In genomic region chr19:23996549-23996948, GRCh38 we compare ENCODE assay signal across 10 cellular contexts.
DNase-seq lines count a peak whose midpoint lies in the region; ATAC-seq and TF ChIP-seq lines count a peak whose summit lies in the region.
"Had no signal": no experiment of that assay in that cellular context is flagged by ENCODE, and none has a peak within 500 bp of the region (broad histone marks: within the 10 kb centered on the region; RNA-seq: fewer than 3 reads in every experiment).

No MANE protein-coding gene starts in this region.

- no peak overlapping the region for H2AFZ ChIP-seq in PC-3 (ENCODE audit: low read length)

- H3F3A ChIP-seq in PC-3 (ENCODE audit: low read length, unreplicated experiment), result no peaks in the 10 kb centered on the region

- POLR2A ChIA-PET in PC-3 (lab: Charles Lee; ENCODE audit: unreplicated experiment), result no interaction called here

- TF ChIP-seq POLR2A in Peyer's patch (IDR thresholded peaks at IDR 0.05), result no peak

- no peak for ATAC-seq in PC-3

- no peaks in the 10 kb centered on the region for H3K9me2 ChIP-seq in PC-3 (replicated peaks; ENCODE audit: low read length)

- H3K27me3 ChIP-seq in PC-3 (ENCODE audit: low read length) (no peaks in the 10 kb centered on the region), Peyer's patch (no peaks in the 10 kb centered on the region)
- H3K27me3 ChIP-seq: SJSA1 had no signal

- H3K4me1 ChIP-seq in PC-3 (ENCODE audit: insufficient read depth, low read length) (peaks cover 10% of the 10 kb centered on the region; the same call in 1 of the 2 replicates), Peyer's patch (no peaks in the 10 kb centered on the region)
- H3K4me1 ChIP-seq: SJSA1 had no signal

- TF ChIP-seq CTCF in PC-3 (conservative IDR thresholded peaks at IDR 0.05; ENCODE audit: low read depth, low read length) (peak; percentile 43), fibroblast of the aortic adventitia (IDR thresholded peaks at IDR 0.05; ENCODE audit: insufficient read depth, low read length) (peak; percentile 42), Peyer's patch (IDR thresholded peaks at IDR 0.05) (peak in 3 of 6 experiments; percentile 9 to 18 (median 11))

- H3K79me2 ChIP-seq in PC-3 (ENCODE audit: low read length), result no peaks in the 10 kb centered on the region

- no peak overlapping the region for H3K27ac ChIP-seq in PC-3 (ENCODE audit: low read length)
- no peak overlapping the region for H3K27ac ChIP-seq in Peyer's patch
- H3K27ac ChIP-seq: SJSA1 had no signal

- H3K9ac ChIP-seq in PC-3 (ENCODE audit: low read length), result no peak overlapping the region

- H3K4me3 ChIP-seq in PC-3 (ENCODE audit: low read length) (no peak overlapping the region), fibroblast of the aortic adventitia (ENCODE audit: low read depth, low read length) (no peak overlapping the region), Peyer's patch (no peak overlapping the region)
- H3K4me3 ChIP-seq: SJSA1 had no signal

- H4K20me1 ChIP-seq in PC-3 (ENCODE audit: low read length), result no peaks in the 10 kb centered on the region

- DNase-seq in A172 (ENCODE audit: low spot score) (peak; percentile 30), EL (peak; percentile 4), PC-3 (peak; percentile 20), fibroblast of the aortic adventitia (ENCODE audit: low read depth) (no peak), GOT3 (lab: John Stamatoyannopoulos, UW) (no peak), NCI-H345 (lab: John Stamatoyannopoulos, UW) (no peak), Peyer's patch (no peak), epidermal melanocyte (ENCODE audit: insufficient read length, low spot score) (no peak)
- DNase-seq: activated naive CD4-positive, alpha-beta T cell had no signal

- BruUV-seq in PC-3 (replicated peaks; lab: Mats Ljungman, UMichigan), result no TSS peak

- CTCF ChIA-PET in PC-3 (lab: Charles Lee), result no interaction called here

- H3K9me3 ChIP-seq in PC-3 (ENCODE audit: low read length) (peaks cover 28% of the 10 kb centered on the region; the same call in 1 of the 2 replicates), Peyer's patch (no peaks in the 10 kb centered on the region)

- H3K4me2 ChIP-seq in PC-3 (ENCODE audit: low read length), result no peak overlapping the region

- intact Hi-C loops in PC-3 (cut with micrococcal nuclease), result no loop called here

- H3K36me3 ChIP-seq in PC-3 (ENCODE audit: low read depth, low read length), result no peaks in the 10 kb centered on the region; the same call in 1 of the 2 replicates
- no peaks in the 10 kb centered on the region for H3K36me3 ChIP-seq in Peyer's patch
- H3K36me3 ChIP-seq: SJSA1 had no signal

Comparison
In these comparisons a context has a peak if more than half of its experiments do, and no peak if none do; other contexts are left out.
1. DNase-seq: peak in A172 (single experiment), EL (single experiment) and PC-3 (single experiment); none in fibroblast of the aortic adventitia (single experiment), GOT3 (single experiment), NCI-H345 (single experiment), Peyer's patch (0 of 3) and epidermal melanocyte (single experiment).